In genomic region chr20:24994470-24995368, GRCh38 we compare ENCODE assay signal across 1 cellular context.
A peak's percentile ranks its signal among the peaks of the same experiment; 100 is the strongest.
TF ChIP-seq lines count a peak whose summit lies in the region.

No MANE protein-coding gene starts in this region.

TF ChIP-seq in HepG2, 621 proteins besides CTCF, POLR2A, EP300 and RAD21 (continued from another document and continues in another):
- TF ChIP-seq HINFP (CRISPR knock-in tag; IDR thresholded peaks at IDR 0.05; ENCODE audit: low read depth) (peak; percentile 65; the same call in 1 of the 2 replicates), NFATC3 (CRISPR knock-in tag; IDR thresholded peaks at IDR 0.05) (no peak), ARID4A (CRISPR knock-in tag; IDR thresholded peaks at IDR 0.05; ENCODE audit: borderline replicate concordance) (no peak; the same call in 1 of the 2 replicates), FOXP4 (CRISPR knock-in tag; IDR thresholded peaks at IDR 0.05) (no peak), DRAP1 (CRISPR knock-in tag; IDR thresholded peaks at IDR 0.05) (peak; percentile 47; the same call in 1 of the 2 replicates), KLF16 (CRISPR knock-in tag; IDR thresholded peaks at IDR 0.05) (peak in 1 of 2 experiments; percentile 42; a peak in 1 of 4 replicates), ZFP82 (CRISPR knock-in tag; IDR thresholded peaks at IDR 0.05; ENCODE audit: borderline replicate concordance) (no peak), ZNF318 (CRISPR knock-in tag; IDR thresholded peaks at IDR 0.05) (no peak; the same call in 1 of the 2 replicates), TP53 (CRISPR knock-in tag; conservative IDR thresholded peaks at IDR 0.05) (no peak), ZFP1 (CRISPR knock-in tag; IDR thresholded peaks at IDR 0.05) (0 out of 2 replicates have a peak, but pooled peaks have one; percentile 47), ZNF230 (CRISPR knock-in tag; IDR thresholded peaks at IDR 0.05) (0 out of 2 replicates have a peak, but pooled peaks have one; percentile 28), ZNF513 (CRISPR knock-in tag; conservative IDR thresholded peaks at IDR 0.05) (no peak), GATAD2A (CRISPR knock-in tag; IDR thresholded peaks at IDR 0.05) (peak; percentile 41; the same call in 1 of the 2 replicates), KDM1A (CRISPR knock-in tag; IDR thresholded peaks at IDR 0.05) (no peak), E2F1 (CRISPR knock-in tag; IDR thresholded peaks at IDR 0.05) (no peak), HMGA1 (CRISPR knock-in tag; conservative IDR thresholded peaks at IDR 0.05) (no peak), ISL2 (CRISPR knock-in tag; IDR thresholded peaks at IDR 0.05) (peak; percentile 37; the same call in 1 of the 2 replicates), CHCHD3 (CRISPR knock-in tag; IDR thresholded peaks at IDR 0.05) (no peak), NFKB2 (CRISPR knock-in tag; IDR thresholded peaks at IDR 0.05; ENCODE audit: borderline replicate concordance) (peak; percentile 41; the same call in 1 of the 2 replicates), FOXO4 (CRISPR knock-in tag; conservative IDR thresholded peaks at IDR 0.05) (no peak), RBM39 (IDR thresholded peaks at IDR 0.05; ENCODE audit: low read depth, low read length, poor library complexity, severe bottlenecking) (no peak), ZNF879 (CRISPR knock-in tag; IDR thresholded peaks at IDR 0.05) (no peak), ZNF34 (CRISPR knock-in tag; IDR thresholded peaks at IDR 0.05; ENCODE audit: borderline replicate concordance) (0 out of 2 replicates have a peak, but pooled peaks have one; percentile 41), JUND (CRISPR knock-in tag; IDR thresholded peaks at IDR 0.05) (no peak), ZNF776 (CRISPR knock-in tag; IDR thresholded peaks at IDR 0.05) (no peak), ZNF143 (CRISPR knock-in tag; IDR thresholded peaks at IDR 0.05) (no peak), POLR2AphosphoS5 (IDR thresholded peaks at IDR 0.05; ENCODE audit: low read depth, low read length) (no peak), ARID5B (CRISPR knock-in tag; IDR thresholded peaks at IDR 0.05) (peak; percentile 59; the same call in 1 of the 2 replicates), NR2F1 (CRISPR knock-in tag; IDR thresholded peaks at IDR 0.05) (no peak)
